ENCODE assay signal across 9 cellular contexts in the genomic region with DNA sequence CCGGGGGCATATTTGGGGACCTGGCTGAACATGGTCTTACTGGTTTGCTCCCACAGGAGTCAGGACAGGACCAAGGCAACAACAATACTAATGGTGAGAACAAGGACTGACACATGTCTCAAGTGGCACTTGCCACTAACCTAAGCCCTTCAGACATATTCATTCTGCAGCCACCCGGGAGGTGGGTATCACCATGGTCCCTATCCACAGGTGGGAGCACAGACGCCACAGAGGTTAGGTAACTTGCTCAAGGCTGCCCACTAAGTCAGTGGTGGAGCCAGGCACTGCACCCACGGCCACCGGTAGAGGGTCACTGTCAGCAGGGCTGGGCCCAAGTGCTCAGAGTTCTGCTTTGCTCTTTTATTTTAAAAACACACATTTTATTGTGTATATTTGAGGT. TPM values are rescaled to one million over a fixed set of nuclear protein-coding genes. Genes with fewer than 3 reads are reported as not detected.
DNase-seq lines count a peak whose midpoint lies in the region; ATAC-seq and TF ChIP-seq lines count a peak whose summit lies in the region.
"Had no signal": no experiment of that assay in that cellular context is flagged by ENCODE, and none has a peak within 500 bp of the region (broad histone marks: within the 10 kb centered on the region; RNA-seq: fewer than 3 reads in every experiment).

No MANE protein-coding gene starts in this region.

- DNase-seq in DMS 273 (lab: John Stamatoyannopoulos, UW; ENCODE audit: unreplicated experiment) (peak; percentile 64), DMS 273 treated with DMSO at 0.1 percent for 48 hours (lab: John Stamatoyannopoulos, UW) (no peak), endodermal cell (peak; percentile 81), posterior vena cava (ENCODE audit: low spot score) (peak; percentile 70), NCI-H2107 (lab: John Stamatoyannopoulos, UW) (no peak), NCI-H524 treated with DMSO at 0.1 percent for 48 hours (lab: John Stamatoyannopoulos, UW) (no peak)

- H3K4me3 ChIP-seq in KMS-11 (IDR thresholded peaks at IDR 0.05; ENCODE audit: insufficient read depth, low read depth, low read length) (no peak overlapping the region), endodermal cell (ENCODE audit: low read length) (no peak overlapping the region)
- H3K4me3 ChIP-seq: pancreas had no signal

- H3K36me3 ChIP-seq in KMS-11 (ENCODE audit: insufficient read depth) (no peaks in the 10 kb centered on the region), endodermal cell (ENCODE audit: control insufficient read depth, insufficient read depth, low read length) (no peaks in the 10 kb centered on the region)

- no peaks in the 10 kb centered on the region for H3K79me2 ChIP-seq in KMS-11 (ENCODE audit: insufficient read depth, low read depth)

- no peak overlapping the region for H3K27ac Mint-ChIP-seq in endodermal cell

- H3K9me3 ChIP-seq in endodermal cell (ENCODE audit: control insufficient read depth, low read length) = no peaks in the 10 kb centered on the region
- H3K9me3 ChIP-seq: pancreas had no signal

- no peaks in the 10 kb centered on the region for H3K4me1 Mint-ChIP-seq in endodermal cell

- H3K9ac ChIP-seq in KMS-11 (no peak overlapping the region), endodermal cell (ENCODE audit: extremely low read depth, low read length, poor library complexity, severe bottlenecking) (no peak overlapping the region)

- no peak overlapping the region for H3K4me2 ChIP-seq in KMS-11

- H3K27me3 ChIP-seq in KMS-11 (ENCODE audit: insufficient read depth, low read depth) (no peaks in the 10 kb centered on the region), endodermal cell (ENCODE audit: control insufficient read depth, insufficient read depth, low read length, poor library complexity, severe bottlenecking) (no peaks in the 10 kb centered on the region)
- H3K27me3 ChIP-seq: pancreas had no signal

- H3K27ac ChIP-seq in KMS-11 (no peak overlapping the region), endodermal cell (ENCODE audit: low read depth, low read length) (no peak overlapping the region)
- H3K27ac ChIP-seq: pancreas had no signal

- no peak overlapping the region for H2AFZ ChIP-seq in KMS-11 (ENCODE audit: low read depth)

- no peaks in the 10 kb centered on the region for H3K36me3 Mint-ChIP-seq in endodermal cell (ENCODE audit: low read depth)

- H3K4me3 Mint-ChIP-seq in endodermal cell = no peak overlapping the region

- no peaks in the 10 kb centered on the region for H4K20me1 ChIP-seq in KMS-11 (ENCODE audit: insufficient read depth)

- intact Hi-C loops in posterior vena cava (cut with DNase I) = no loop called here

- 72 to 79% methylated on average over 2 to 5 of the region's 5 CpGs for WGBS in endodermal cell (ENCODE audit: insufficient coverage in 1 of 2, insufficient read length in 1 of 2), 2 experiments

- peak; percentile 32 for TF ChIP-seq CTCF in KMS-11 (conservative IDR thresholded peaks at IDR 0.05; ENCODE audit: low read depth, low read length)
- TF ChIP-seq CTCF in endodermal cell (conservative IDR thresholded peaks at IDR 0.05) = peak; percentile 71

- no peak for ATAC-seq in HG03196 (IDR thresholded peaks at IDR 0.05; ENCODE audit: unreplicated experiment)

- no peaks in the 10 kb centered on the region for H3K9me3 Mint-ChIP-seq in endodermal cell

- H3K4me1 ChIP-seq in KMS-11 (ENCODE audit: low read depth, poor library complexity, severe bottlenecking) (no peaks in the 10 kb centered on the region), endodermal cell (ENCODE audit: control insufficient read depth, insufficient read depth, low read length) (no peaks in the 10 kb centered on the region)
- H3K4me1 ChIP-seq: pancreas had no signal

- no peaks in the 10 kb centered on the region for H3K27me3 Mint-ChIP-seq in endodermal cell (ENCODE audit: insufficient read depth)

RNA-seq across cellular contexts. Expression of gene SLC41A3, which starts 29.8 kb away (rescaled TPM):
- 10 to 100 TPM; 46.8 to 50.4 TPM for total RNA-seq in endodermal cell
- 48.2 TPM for polyA plus RNA-seq in endodermal cell (2013, experiment 1 of 2)
- polyA plus RNA-seq in endodermal cell (2013, experiment 2 of 2) = 42.7 TPM
- 10 to 100 TPM; 44.7 to 49.0 TPM for total RNA-seq in posterior vena cava

Comparison
In these comparisons a context has a peak if more than half of its experiments do, and no peak if none do; other contexts are left out.
1. DNase-seq: peak in DMS 273 (single experiment), endodermal cell (single experiment) and posterior vena cava (single experiment); none in DMS 273 treated with DMSO at 0.1 percent for 48 hours (single experiment), NCI-H2107 (single experiment) and NCI-H524 treated with DMSO at 0.1 percent for 48 hours (single experiment).